In the genomic region with DNA sequence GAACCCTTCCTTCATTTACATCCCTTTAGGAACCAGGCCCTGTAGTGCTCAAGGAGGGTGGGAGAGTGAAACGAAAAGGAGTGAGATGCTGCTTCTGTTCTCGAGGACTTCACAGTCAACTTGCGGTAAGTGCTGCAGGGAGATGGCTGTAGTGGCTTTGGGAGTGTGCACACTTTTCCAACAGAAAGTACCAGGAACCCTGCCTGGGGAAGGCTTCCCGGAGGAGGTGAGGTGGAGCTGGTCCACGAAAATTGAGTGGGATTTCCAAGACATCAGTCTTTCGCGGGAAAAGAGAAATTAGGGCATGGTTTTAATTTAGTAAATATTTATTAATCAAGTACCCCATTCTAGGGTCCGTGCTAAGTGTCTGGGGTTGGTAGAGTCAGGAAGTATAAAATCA, we compare ENCODE assay signal across 1 cellular context.
TF ChIP-seq lines count a peak whose summit lies in the region.

No MANE protein-coding gene starts in this region.

TF ChIP-seq in HepG2, 621 proteins besides CTCF, POLR2A, EP300 and RAD21:
- TF ChIP-seq, protein P1, sequence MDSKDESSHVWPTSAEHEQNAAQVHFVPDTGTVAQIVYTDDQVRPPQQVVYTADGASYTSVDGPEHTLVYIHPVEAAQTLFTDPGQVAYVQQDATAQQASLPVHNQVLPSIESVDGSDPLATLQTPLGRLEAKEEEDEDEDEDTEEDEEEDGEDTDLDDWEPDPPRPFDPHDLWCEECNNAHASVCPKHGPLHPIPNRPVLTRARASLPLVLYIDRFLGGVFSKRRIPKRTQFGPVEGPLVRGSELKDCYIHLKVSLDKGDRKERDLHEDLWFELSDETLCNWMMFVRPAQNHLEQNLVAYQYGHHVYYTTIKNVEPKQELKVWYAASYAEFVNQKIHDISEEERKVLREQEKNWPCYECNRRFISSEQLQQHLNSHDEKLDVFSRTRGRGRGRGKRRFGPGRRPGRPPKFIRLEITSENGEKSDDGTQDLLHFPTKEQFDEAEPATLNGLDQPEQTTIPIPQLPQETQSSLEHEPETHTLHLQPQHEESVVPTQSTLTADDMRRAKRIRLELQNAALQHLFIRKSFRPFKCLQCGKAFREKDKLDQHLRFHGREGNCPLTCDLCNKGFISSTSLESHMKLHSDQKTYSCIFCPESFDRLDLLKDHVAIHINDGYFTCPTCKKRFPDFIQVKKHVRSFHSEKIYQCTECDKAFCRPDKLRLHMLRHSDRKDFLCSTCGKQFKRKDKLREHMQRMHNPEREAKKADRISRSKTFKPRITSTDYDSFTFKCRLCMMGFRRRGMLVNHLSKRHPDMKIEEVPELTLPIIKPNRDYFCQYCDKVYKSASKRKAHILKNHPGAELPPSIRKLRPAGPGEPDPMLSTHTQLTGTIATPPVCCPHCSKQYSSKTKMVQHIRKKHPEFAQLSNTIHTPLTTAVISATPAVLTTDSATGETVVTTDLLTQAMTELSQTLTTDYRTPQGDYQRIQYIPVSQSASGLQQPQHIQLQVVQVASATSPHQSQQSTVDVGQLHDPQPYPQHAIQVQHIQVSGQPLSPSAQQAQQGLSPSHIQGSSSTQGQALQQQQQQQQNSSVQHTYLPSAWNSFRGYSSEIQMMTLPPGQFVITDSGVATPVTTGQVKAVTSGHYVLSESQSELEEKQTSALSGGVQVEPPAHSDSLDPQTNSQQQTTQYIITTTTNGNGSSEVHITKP (CRISPR knock-in tag; IDR thresholded peaks at IDR 0.05; ENCODE audit: low read depth): 0 out of 2 replicates have a peak, but pooled peaks have one; percentile 7
- TF ChIP-seq ZFP36 (IDR thresholded peaks at IDR 0.05; ENCODE audit: borderline replicate concordance, low read depth, low read length, partially characterized antibody) (peak; percentile 88), ZNF337 (CRISPR knock-in tag; IDR thresholded peaks at IDR 0.05; ENCODE audit: borderline replicate concordance, low read depth) (0 out of 2 replicates have a peak, but pooled peaks have one; percentile 4), ZMYM3 (CRISPR knock-in tag; IDR thresholded peaks at IDR 0.05) (peak; percentile 74), ZNF230 (CRISPR knock-in tag; IDR thresholded peaks at IDR 0.05) (0 out of 2 replicates have a peak, but pooled peaks have one; percentile 1), KLF9 (CRISPR knock-in tag; IDR thresholded peaks at IDR 0.05; ENCODE audit: low read depth) (0 out of 2 replicates have a peak, but pooled peaks have one; percentile 6), ZFAT (CRISPR knock-in tag; conservative IDR thresholded peaks at IDR 0.05) (no peak), ZNF234 (CRISPR knock-in tag; conservative IDR thresholded peaks at IDR 0.05) (no peak), TSC22D2 (CRISPR knock-in tag; IDR thresholded peaks at IDR 0.05; ENCODE audit: borderline replicate concordance) (0 out of 2 replicates have a peak, but pooled peaks have one; percentile 9), EHMT2 (IDR thresholded peaks at IDR 0.05; ENCODE audit: borderline replicate concordance, low read depth, low read length) (peak; percentile 54; the same call in 1 of the 2 replicates)
- TF ChIP-seq, protein P2, sequence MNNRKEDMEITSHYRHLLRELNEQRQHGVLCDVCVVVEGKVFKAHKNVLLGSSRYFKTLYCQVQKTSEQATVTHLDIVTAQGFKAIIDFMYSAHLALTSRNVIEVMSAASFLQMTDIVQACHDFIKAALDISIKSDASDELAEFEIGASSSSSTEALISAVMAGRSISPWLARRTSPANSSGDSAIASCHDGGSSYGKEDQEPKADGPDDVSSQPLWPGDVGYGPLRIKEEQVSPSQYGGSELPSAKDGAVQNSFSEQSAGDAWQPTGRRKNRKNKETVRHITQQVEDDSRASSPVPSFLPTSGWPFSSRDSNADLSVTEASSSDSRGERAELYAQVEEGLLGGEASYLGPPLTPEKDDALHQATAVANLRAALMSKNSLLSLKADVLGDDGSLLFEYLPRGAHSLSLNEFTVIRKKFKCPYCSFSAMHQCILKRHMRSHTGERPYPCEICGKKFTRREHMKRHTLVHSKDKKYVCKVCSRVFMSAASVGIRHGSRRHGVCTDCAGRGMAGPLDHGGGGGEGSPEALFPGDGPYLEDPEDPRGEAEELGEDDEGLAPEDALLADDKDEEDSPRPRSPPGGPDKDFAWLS (CRISPR knock-in tag; IDR thresholded peaks at IDR 0.05; ENCODE audit: borderline replicate concordance): 0 out of 2 replicates have a peak, but pooled peaks have one; percentile 14
- TF ChIP-seq, protein P3, sequence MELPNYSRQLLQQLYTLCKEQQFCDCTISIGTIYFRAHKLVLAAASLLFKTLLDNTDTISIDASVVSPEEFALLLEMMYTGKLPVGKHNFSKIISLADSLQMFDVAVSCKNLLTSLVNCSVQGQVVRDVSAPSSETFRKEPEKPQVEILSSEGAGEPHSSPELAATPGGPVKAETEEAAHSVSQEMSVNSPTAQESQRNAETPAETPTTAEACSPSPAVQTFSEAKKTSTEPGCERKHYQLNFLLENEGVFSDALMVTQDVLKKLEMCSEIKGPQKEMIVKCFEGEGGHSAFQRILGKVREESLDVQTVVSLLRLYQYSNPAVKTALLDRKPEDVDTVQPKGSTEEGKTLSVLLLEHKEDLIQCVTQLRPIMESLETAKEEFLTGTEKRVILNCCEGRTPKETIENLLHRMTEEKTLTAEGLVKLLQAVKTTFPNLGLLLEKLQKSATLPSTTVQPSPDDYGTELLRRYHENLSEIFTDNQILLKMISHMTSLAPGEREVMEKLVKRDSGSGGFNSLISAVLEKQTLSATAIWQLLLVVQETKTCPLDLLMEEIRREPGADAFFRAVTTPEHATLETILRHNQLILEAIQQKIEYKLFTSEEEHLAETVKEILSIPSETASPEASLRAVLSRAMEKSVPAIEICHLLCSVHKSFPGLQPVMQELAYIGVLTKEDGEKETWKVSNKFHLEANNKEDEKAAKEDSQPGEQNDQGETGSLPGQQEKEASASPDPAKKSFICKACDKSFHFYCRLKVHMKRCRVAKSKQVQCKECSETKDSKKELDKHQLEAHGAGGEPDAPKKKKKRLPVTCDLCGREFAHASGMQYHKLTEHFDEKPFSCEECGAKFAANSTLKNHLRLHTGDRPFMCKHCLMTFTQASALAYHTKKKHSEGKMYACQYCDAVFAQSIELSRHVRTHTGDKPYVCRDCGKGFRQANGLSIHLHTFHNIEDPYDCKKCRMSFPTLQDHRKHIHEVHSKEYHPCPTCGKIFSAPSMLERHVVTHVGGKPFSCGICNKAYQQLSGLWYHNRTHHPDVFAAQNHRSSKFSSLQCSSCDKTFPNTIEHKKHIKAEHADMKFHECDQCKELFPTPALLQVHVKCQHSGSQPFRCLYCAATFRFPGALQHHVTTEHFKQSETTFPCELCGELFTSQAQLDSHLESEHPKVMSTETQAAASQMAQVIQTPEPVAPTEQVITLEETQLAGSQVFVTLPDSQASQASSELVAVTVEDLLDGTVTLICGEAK (IDR thresholded peaks at IDR 0.05): no peak
- TF ChIP-seq, protein P3 (CRISPR knock-in tag; IDR thresholded peaks at IDR 0.05): no peak
- TF ChIP-seq, protein P4, sequence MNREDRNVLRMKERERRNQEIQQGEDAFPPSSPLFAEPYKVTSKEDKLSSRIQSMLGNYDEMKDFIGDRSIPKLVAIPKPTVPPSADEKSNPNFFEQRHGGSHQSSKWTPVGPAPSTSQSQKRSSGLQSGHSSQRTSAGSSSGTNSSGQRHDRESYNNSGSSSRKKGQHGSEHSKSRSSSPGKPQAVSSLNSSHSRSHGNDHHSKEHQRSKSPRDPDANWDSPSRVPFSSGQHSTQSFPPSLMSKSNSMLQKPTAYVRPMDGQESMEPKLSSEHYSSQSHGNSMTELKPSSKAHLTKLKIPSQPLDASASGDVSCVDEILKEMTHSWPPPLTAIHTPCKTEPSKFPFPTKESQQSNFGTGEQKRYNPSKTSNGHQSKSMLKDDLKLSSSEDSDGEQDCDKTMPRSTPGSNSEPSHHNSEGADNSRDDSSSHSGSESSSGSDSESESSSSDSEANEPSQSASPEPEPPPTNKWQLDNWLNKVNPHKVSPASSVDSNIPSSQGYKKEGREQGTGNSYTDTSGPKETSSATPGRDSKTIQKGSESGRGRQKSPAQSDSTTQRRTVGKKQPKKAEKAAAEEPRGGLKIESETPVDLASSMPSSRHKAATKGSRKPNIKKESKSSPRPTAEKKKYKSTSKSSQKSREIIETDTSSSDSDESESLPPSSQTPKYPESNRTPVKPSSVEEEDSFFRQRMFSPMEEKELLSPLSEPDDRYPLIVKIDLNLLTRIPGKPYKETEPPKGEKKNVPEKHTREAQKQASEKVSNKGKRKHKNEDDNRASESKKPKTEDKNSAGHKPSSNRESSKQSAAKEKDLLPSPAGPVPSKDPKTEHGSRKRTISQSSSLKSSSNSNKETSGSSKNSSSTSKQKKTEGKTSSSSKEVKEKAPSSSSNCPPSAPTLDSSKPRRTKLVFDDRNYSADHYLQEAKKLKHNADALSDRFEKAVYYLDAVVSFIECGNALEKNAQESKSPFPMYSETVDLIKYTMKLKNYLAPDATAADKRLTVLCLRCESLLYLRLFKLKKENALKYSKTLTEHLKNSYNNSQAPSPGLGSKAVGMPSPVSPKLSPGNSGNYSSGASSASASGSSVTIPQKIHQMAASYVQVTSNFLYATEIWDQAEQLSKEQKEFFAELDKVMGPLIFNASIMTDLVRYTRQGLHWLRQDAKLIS (CRISPR knock-in tag; IDR thresholded peaks at IDR 0.05): no peak
